ENCODE assay signal across 2 cellular contexts in genomic region chr5:107313098-107313497, GRCh38.
TF ChIP-seq lines count a peak whose summit lies in the region.

No MANE protein-coding gene starts in this region.

TF ChIP-seq in GM23338, 12 proteins besides CTCF, POLR2A, EP300 and RAD21:
- TF ChIP-seq, protein P1, sequence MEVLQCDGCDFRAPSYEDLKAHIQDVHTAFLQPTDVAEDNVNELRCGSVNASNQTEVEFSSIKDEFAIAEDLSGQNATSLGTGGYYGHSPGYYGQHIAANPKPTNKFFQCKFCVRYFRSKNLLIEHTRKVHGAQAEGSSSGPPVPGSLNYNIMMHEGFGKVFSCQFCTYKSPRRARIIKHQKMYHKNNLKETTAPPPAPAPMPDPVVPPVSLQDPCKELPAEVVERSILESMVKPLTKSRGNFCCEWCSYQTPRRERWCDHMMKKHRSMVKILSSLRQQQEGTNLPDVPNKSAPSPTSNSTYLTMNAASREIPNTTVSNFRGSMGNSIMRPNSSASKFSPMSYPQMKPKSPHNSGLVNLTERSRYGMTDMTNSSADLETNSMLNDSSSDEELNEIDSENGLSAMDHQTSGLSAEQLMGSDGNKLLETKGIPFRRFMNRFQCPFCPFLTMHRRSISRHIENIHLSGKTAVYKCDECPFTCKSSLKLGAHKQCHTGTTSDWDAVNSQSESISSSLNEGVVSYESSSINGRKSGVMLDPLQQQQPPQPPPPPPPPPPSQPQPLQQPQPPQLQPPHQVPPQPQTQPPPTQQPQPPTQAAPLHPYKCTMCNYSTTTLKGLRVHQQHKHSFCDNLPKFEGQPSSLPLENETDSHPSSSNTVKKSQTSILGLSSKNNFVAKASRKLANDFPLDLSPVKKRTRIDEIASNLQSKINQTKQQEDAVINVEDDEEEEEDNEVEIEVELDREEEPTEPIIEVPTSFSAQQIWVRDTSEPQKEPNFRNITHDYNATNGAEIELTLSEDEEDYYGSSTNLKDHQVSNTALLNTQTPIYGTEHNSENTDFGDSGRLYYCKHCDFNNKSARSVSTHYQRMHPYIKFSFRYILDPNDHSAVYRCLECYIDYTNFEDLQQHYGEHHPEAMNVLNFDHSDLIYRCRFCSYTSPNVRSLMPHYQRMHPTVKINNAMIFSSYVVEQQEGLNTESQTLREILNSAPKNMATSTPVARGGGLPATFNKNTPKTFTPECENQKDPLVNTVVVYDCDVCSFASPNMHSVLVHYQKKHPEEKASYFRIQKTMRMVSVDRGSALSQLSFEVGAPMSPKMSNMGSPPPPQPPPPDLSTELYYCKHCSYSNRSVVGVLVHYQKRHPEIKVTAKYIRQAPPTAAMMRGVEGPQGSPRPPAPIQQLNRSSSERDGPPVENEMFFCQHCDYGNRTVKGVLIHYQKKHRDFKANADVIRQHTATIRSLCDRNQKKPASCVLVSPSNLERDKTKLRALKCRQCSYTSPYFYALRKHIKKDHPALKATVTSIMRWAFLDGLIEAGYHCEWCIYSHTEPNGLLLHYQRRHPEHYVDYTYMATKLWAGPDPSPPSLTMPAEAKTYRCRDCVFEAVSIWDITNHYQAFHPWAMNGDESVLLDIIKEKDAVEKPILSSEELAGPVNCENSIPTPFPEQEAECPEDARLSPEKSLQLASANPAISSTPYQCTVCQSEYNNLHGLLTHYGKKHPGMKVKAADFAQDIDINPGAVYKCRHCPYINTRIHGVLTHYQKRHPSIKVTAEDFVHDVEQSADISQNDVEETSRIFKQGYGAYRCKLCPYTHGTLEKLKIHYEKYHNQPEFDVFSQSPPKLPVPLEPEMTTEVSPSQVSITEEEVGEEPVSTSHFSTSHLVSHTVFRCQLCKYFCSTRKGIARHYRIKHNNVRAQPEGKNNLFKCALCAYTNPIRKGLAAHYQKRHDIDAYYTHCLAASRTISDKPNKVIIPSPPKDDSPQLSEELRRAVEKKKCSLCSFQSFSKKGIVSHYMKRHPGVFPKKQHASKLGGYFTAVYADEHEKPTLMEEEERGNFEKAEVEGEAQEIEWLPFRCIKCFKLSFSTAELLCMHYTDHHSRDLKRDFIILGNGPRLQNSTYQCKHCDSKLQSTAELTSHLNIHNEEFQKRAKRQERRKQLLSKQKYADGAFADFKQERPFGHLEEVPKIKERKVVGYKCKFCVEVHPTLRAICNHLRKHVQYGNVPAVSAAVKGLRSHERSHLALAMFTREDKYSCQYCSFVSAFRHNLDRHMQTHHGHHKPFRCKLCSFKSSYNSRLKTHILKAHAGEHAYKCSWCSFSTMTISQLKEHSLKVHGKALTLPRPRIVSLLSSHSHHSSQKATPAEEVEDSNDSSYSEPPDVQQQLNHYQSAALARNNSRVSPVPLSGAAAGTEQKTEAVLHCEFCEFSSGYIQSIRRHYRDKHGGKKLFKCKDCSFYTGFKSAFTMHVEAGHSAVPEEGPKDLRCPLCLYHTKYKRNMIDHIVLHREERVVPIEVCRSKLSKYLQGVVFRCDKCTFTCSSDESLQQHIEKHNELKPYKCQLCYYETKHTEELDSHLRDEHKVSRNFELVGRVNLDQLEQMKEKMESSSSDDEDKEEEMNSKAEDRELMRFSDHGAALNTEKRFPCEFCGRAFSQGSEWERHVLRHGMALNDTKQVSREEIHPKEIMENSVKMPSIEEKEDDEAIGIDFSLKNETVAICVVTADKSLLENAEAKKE (CRISPR knock-in tag; IDR thresholded peaks at IDR 0.05), result no peak
- TF ChIP-seq EZH2 (IDR thresholded peaks at IDR 0.05; ENCODE audit: low read depth, unreplicated experiment) (no peak), STAT1 (IDR thresholded peaks at IDR 0.05; ENCODE audit: unreplicated experiment) (no peak), ETS1 (IDR thresholded peaks at IDR 0.05) (no peak), REST (IDR thresholded peaks at IDR 0.05; ENCODE audit: unreplicated experiment) (no peak), EZH2phosphoT487 (IDR thresholded peaks at IDR 0.05; ENCODE audit: unreplicated experiment) (no peak), JUNB (IDR thresholded peaks at IDR 0.05; ENCODE audit: unreplicated experiment) (no peak), NANOG (IDR thresholded peaks at IDR 0.05; ENCODE audit: borderline replicate concordance) (no peak), ZNF114 (CRISPR knock-in tag; IDR thresholded peaks at IDR 0.05) (no peak), ZNF331 (CRISPR knock-in tag; IDR thresholded peaks at IDR 0.05; ENCODE audit: low read depth) (no peak), POLR2AphosphoS5 (IDR thresholded peaks at IDR 0.05; ENCODE audit: low read depth) (no peak), CREB1 (CRISPR knock-in tag; IDR thresholded peaks at IDR 0.05; ENCODE audit: low read depth) (no peak)

TF ChIP-seq in H1, 55 proteins besides CTCF, POLR2A, EP300 and RAD21:
- TF ChIP-seq SUZ12 (IDR thresholded peaks at IDR 0.05; ENCODE audit: low read length) (no peak), TBP (IDR thresholded peaks at IDR 0.05; ENCODE audit: low read depth, low read length) (no peak), BACH1 (IDR thresholded peaks at IDR 0.05; ENCODE audit: low read length) (no peak), SIX5 (IDR thresholded peaks at IDR 0.05; ENCODE audit: low read depth, low read length) (no peak), CTBP2 (IDR thresholded peaks at IDR 0.05; ENCODE audit: borderline replicate concordance, insufficient read depth, insufficient read length, low read length) (no peak), KDM5A (IDR thresholded peaks at IDR 0.05; ENCODE audit: low read length) (no peak), BCL11A (IDR thresholded peaks at IDR 0.05; ENCODE audit: low read depth in 2 of 2, low read length in 2 of 2) (no peak), POLR2AphosphoS5 (IDR thresholded peaks at IDR 0.05; ENCODE audit: low read depth, low read length) (no peak), RBBP5 (IDR thresholded peaks at IDR 0.05; ENCODE audit: borderline replicate concordance, low read depth, low read length) (no peak), SP2 (IDR thresholded peaks at IDR 0.05; ENCODE audit: low read length) (no peak), YY1 (IDR thresholded peaks at IDR 0.05; ENCODE audit: low read depth, low read length) (no peak), SAP30 (IDR thresholded peaks at IDR 0.05; ENCODE audit: insufficient read depth, insufficient replicate concordance, low read length) (no peak), SP4 (IDR thresholded peaks at IDR 0.05; ENCODE audit: low read length) (no peak), JUND (IDR thresholded peaks at IDR 0.05; ENCODE audit: low read length) (no peak), TCF12 (IDR thresholded peaks at IDR 0.05; ENCODE audit: low read depth, low read length) (no peak), NRF1 (IDR thresholded peaks at IDR 0.05; ENCODE audit: low read depth, low read length) (no peak), SRF (IDR thresholded peaks at IDR 0.05; ENCODE audit: low read depth, low read length) (no peak), TEAD4 (IDR thresholded peaks at IDR 0.05; ENCODE audit: low read depth, low read length) (no peak)
- TF ChIP-seq, protein P2, sequence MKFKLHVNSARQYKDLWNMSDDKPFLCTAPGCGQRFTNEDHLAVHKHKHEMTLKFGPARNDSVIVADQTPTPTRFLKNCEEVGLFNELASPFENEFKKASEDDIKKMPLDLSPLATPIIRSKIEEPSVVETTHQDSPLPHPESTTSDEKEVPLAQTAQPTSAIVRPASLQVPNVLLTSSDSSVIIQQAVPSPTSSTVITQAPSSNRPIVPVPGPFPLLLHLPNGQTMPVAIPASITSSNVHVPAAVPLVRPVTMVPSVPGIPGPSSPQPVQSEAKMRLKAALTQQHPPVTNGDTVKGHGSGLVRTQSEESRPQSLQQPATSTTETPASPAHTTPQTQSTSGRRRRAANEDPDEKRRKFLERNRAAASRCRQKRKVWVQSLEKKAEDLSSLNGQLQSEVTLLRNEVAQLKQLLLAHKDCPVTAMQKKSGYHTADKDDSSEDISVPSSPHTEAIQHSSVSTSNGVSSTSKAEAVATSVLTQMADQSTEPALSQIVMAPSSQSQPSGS (IDR thresholded peaks at IDR 0.05; ENCODE audit: low read length), result no peak
- TF ChIP-seq, protein P3, sequence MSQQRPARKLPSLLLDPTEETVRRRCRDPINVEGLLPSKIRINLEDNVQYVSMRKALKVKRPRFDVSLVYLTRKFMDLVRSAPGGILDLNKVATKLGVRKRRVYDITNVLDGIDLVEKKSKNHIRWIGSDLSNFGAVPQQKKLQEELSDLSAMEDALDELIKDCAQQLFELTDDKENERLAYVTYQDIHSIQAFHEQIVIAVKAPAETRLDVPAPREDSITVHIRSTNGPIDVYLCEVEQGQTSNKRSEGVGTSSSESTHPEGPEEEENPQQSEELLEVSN (IDR thresholded peaks at IDR 0.05), result no peak
TF ChIP-seq in H1: peak in this region for 0.
